7 cellular contexts compared by ENCODE assay signal in the genomic region with DNA sequence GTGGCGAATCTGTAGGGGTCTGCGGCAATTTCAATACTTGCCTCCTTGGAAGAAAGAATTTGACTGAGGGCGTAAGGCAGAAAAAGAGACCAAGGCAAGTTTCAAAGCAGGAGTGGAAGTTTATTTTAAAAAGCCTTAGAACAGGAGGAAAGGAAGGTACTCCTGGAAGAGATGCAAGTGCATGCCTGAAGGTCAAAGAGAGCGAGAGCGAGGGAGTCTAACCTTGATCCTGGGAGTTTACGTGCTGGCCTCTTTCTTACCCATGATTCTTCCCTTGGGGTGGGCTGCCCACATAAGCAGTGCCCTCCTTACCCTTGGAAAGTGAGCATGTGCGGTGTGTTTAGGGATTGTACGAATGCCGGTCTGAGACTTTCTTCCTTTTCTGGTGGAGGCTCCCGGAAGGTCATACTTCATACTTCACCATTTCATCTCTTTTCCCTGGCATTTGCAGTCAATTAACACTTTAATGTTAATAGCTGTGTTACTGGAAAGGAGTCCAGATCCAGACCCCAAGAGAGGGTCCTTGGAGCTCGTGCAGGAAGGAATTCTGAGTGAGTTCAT. TPM values are rescaled to one million over a fixed set of nuclear protein-coding genes. Genes with fewer than 3 reads are reported as not detected.
A peak's percentile ranks its signal among the peaks of the same experiment; 100 is the strongest.
DNase-seq lines count a peak whose midpoint lies in the region; ATAC-seq and TF ChIP-seq lines count a peak whose summit lies in the region.

No MANE protein-coding gene starts in this region.

- H3K4me1 Mint-ChIP-seq in activated CD4-positive, alpha-beta memory T cell treated with anti-CD3 and anti-CD28 coated beads, Interleukin-2, amount 10 ng/mL, durations not matched to agents 7 days and 5 days: peaks cover 8% of the 10 kb centered on the region
- peaks cover 33 to 43% of the 10 kb centered on the region in 2 donors for H3K4me1 Mint-ChIP-seq in immature natural killer cell
- peaks cover 10% of the 10 kb centered on the region for H3K4me1 Mint-ChIP-seq in stimulated activated naive CD8-positive, alpha-beta T cell treated with anti-CD3 and anti-CD28 coated beads, Interleukin-15, amount 100 ng/mL, for 72 hours

- peaks cover 4% of the 10 kb centered on the region for H3K27me3 Mint-ChIP-seq in activated CD4-positive, alpha-beta memory T cell treated with anti-CD3 and anti-CD28 coated beads, Interleukin-2, amount 10 ng/mL, durations not matched to agents 7 days and 5 days
- H3K27me3 Mint-ChIP-seq in immature natural killer cell (ENCODE audit: low read depth in 3 of 3): peaks cover 0 to 14% (median 9%) of the 10 kb centered on the region in 3 donors
- H3K27me3 Mint-ChIP-seq in stimulated activated naive CD8-positive, alpha-beta T cell treated with anti-CD3 and anti-CD28 coated beads, Interleukin-15, amount 100 ng/mL, for 72 hours: no peaks in the 10 kb centered on the region

- peak overlapping the region; percentile 34 for H3K4me3 ChIP-seq in HFF-Myc (replicated peaks; ENCODE audit: low read depth, low read length)

- no peak for ATAC-seq in stimulated activated naive CD8-positive, alpha-beta T cell treated with anti-CD3 and anti-CD28 coated beads, Interleukin-15, amount 100 ng/mL, for 72 hours
- ATAC-seq in GM19395 (IDR thresholded peaks at IDR 0.05; ENCODE audit: unreplicated experiment) (no peak), HG03175 (IDR thresholded peaks at IDR 0.05; ENCODE audit: unreplicated experiment) (no peak)

- no peak overlapping the region for H3K27ac Mint-ChIP-seq in activated CD4-positive, alpha-beta memory T cell treated with anti-CD3 and anti-CD28 coated beads, Interleukin-2, amount 10 ng/mL, durations not matched to agents 7 days and 5 days
- H3K27ac Mint-ChIP-seq in immature natural killer cell: peak overlapping the region in 4 of 6 donors; percentile 12 to 90 (median 78)
- H3K27ac Mint-ChIP-seq in stimulated activated naive CD8-positive, alpha-beta T cell treated with anti-CD3 and anti-CD28 coated beads, Interleukin-15, amount 100 ng/mL, for 72 hours: peak overlapping the region in 1 of 2 donors; percentile 40

- no peaks in the 10 kb centered on the region for H3K36me3 Mint-ChIP-seq in activated CD4-positive, alpha-beta memory T cell treated with anti-CD3 and anti-CD28 coated beads, Interleukin-2, amount 10 ng/mL, durations not matched to agents 7 days and 5 days (ENCODE audit: low read depth)
- no peaks in the 10 kb centered on the region for H3K36me3 Mint-ChIP-seq in immature natural killer cell

- TF ChIP-seq CTCF in HFF-Myc (IDR thresholded peaks at IDR 0.05; ENCODE audit: low read depth, low read length, missing control alignments): no peak
- TF ChIP-seq CTCF in GM10266 (IDR thresholded peaks at IDR 0.05; ENCODE audit: control insufficient read depth, insufficient read depth, low read depth, missing control alignments): no peak

- POLR2A ChIA-PET in activated CD4-positive, alpha-beta memory T cell treated with anti-CD3 and anti-CD28 coated beads, Interleukin-2, amount 10 ng/mL, durations not matched to agents 7 days and 5 days (lab: Charles Lee): no interaction called here

- DNase-seq in HFF-Myc (ENCODE audit: extremely low read depth, low read depth) (no peak), immature natural killer cell (no peak), GM10266 (ENCODE audit: extremely low spot score) (no peak)
- no peak for DNase-seq in activated CD4-positive, alpha-beta memory T cell treated with anti-CD3 and anti-CD28 coated beads, Interleukin-2, amount 10 ng/mL, durations not matched to agents 7 days and 5 days
- no peak for DNase-seq in stimulated activated naive CD8-positive, alpha-beta T cell treated with anti-CD3 and anti-CD28 coated beads, Interleukin-15, amount 100 ng/mL, for 72 hours

- H3K9me3 Mint-ChIP-seq in activated CD4-positive, alpha-beta memory T cell treated with anti-CD3 and anti-CD28 coated beads, Interleukin-2, amount 10 ng/mL, durations not matched to agents 7 days and 5 days: no peaks in the 10 kb centered on the region
- H3K9me3 Mint-ChIP-seq in immature natural killer cell: no peaks in the 10 kb centered on the region
- no peaks in the 10 kb centered on the region for H3K9me3 Mint-ChIP-seq in stimulated activated naive CD8-positive, alpha-beta T cell treated with anti-CD3 and anti-CD28 coated beads, Interleukin-15, amount 100 ng/mL, for 72 hours

- CTCF ChIA-PET in activated CD4-positive, alpha-beta memory T cell treated with anti-CD3 and anti-CD28 coated beads, Interleukin-2, amount 10 ng/mL, durations not matched to agents 7 days and 5 days (lab: Charles Lee): no interaction called here

- H3K4me3 Mint-ChIP-seq in activated CD4-positive, alpha-beta memory T cell treated with anti-CD3 and anti-CD28 coated beads, Interleukin-2, amount 10 ng/mL, durations not matched to agents 7 days and 5 days: peak overlapping the region; percentile 69
- peak overlapping the region; percentile 88 to 94 (median 91) for H3K4me3 Mint-ChIP-seq in immature natural killer cell
- H3K4me3 Mint-ChIP-seq in stimulated activated naive CD8-positive, alpha-beta T cell treated with anti-CD3 and anti-CD28 coated beads, Interleukin-15, amount 100 ng/mL, for 72 hours: peak overlapping the region; percentile 71 to 78

RNA-seq across cellular contexts. Expression of a gene that starts 40.0 kb away (rescaled TPM):
- total RNA-seq in activated CD4-positive, alpha-beta memory T cell treated with anti-CD3 and anti-CD28 coated beads, Interleukin-2, amount 10 ng/mL, durations not matched to agents 7 days and 5 days: 1 to 10 TPM; 3.9 to 4.4 TPM
- polyA plus RNA-seq in immature natural killer cell: 10 to 100 TPM in 2 of 3 donors, 1 to 10 TPM in 1; 7.1 to 16.0 (median 10.7) TPM
